Comparison of ENCODE assay signal across 9 cellular contexts in genomic region chr1:172041689-172042088, GRCh38.
A peak's percentile ranks its signal among the peaks of the same experiment; 100 is the strongest.
DNase-seq lines count a peak whose midpoint lies in the region; ATAC-seq, FAIRE-seq and TF ChIP-seq lines count a peak whose summit lies in the region.
"Had no signal": no experiment of that assay in that cellular context is flagged by ENCODE, and none has a peak within 500 bp of the region (broad histone marks: within the 10 kb centered on the region; RNA-seq: fewer than 3 reads in every experiment).

No MANE protein-coding gene starts in this region.

- H3K79me2 ChIP-seq in astrocyte (ENCODE audit: insufficient read depth, low read length) (no peaks in the 10 kb centered on the region), trophoblast cell (ENCODE audit: control insufficient read depth, insufficient read depth, low read length, poor library complexity) (no peaks in the 10 kb centered on the region)

- H3K27me3 ChIP-seq in astrocyte (ENCODE audit: insufficient read depth, low read length) (no peaks in the 10 kb centered on the region), trophoblast cell (ENCODE audit: insufficient read depth, low read length) (no peaks in the 10 kb centered on the region)
- no peaks in the 10 kb centered on the region for H3K27me3 ChIP-seq in CD4-positive, alpha-beta T cell (ENCODE audit: control insufficient read depth, insufficient read depth, low read length)

- ATAC-seq in Right ventricle myocardium inferior (peak; percentile 63), GM18858 (IDR thresholded peaks at IDR 0.05; ENCODE audit: unreplicated experiment) (no peak)
- ATAC-seq in CD4-positive, alpha-beta T cell (ENCODE audit: poor library complexity): no peak

- no peak overlapping the region for H4K12ac ChIP-seq in trophoblast cell (ENCODE audit: low read depth, low read length)

- no peak overlapping the region for H3K14ac ChIP-seq in trophoblast cell (ENCODE audit: low read length)

- H3K18ac ChIP-seq in trophoblast cell (ENCODE audit: low read length): no peak overlapping the region

- DNase-seq in Right ventricle myocardium inferior (ENCODE audit: missing footprints) (no peak), cardiac septum (ENCODE audit: low spot score) (no peak), astrocyte (ENCODE audit: low read depth) (peak; percentile 29), kidney glomerular epithelial cell (lab: John Stamatoyannopoulos, UW) (peak; percentile 11), trophoblast cell (no peak), NCI-H1436 treated with DMSO at 0.1 percent for 48 hours (lab: John Stamatoyannopoulos, UW) (no peak)
- no peak for DNase-seq in CD4-positive, alpha-beta T cell
- DNase-seq: CD4-positive, CD25-positive, alpha-beta regulatory T cell had no signal

- H3K4me3 Mint-ChIP-seq in astrocyte (ENCODE audit: unreplicated experiment): no peak overlapping the region
- H3K4me3 Mint-ChIP-seq in CD4-positive, alpha-beta T cell: no peak overlapping the region
- H3K4me3 Mint-ChIP-seq: CD4-positive, CD25-positive, alpha-beta regulatory T cell had no signal

- H3K36me3 ChIP-seq in astrocyte (ENCODE audit: insufficient read depth, low read length): no peaks in the 10 kb centered on the region
- no peaks in the 10 kb centered on the region for H3K36me3 ChIP-seq in trophoblast cell (ENCODE audit: control insufficient read depth in 1 of 2, insufficient read depth in 2 of 2, low read length in 2 of 2)

- H3K27ac ChIP-seq in astrocyte (ENCODE audit: low read depth, low read length): no peak overlapping the region
- H3K27ac ChIP-seq in trophoblast cell (ENCODE audit: low read depth, low read length): no peak overlapping the region
- H3K27ac ChIP-seq in CD4-positive, alpha-beta T cell (ENCODE audit: low read depth, low read length): no peak overlapping the region

- no peak overlapping the region for H3K4ac ChIP-seq in trophoblast cell (ENCODE audit: low read depth, low read length)

- H3K36me3 Mint-ChIP-seq in astrocyte (ENCODE audit: low read depth, unreplicated experiment): peaks cover 3% of the 10 kb centered on the region
- peaks cover 5% of the 10 kb centered on the region for H3K36me3 Mint-ChIP-seq in CD4-positive, alpha-beta T cell (ENCODE audit: low read depth)

- intact Hi-C loops in Right ventricle myocardium inferior (cut with DNase I) (loop anchor here (5.0 kb wide), 1 partner anchor 361 kb away; no protein-coding TSS in a partner anchor), cardiac septum (cut with DNase I) (no loop called here)
- intact Hi-C loops in CD4-positive, alpha-beta T cell (cut with DNase I, micrococcal nuclease): no loop called here

- no peak overlapping the region for H2BK120ac ChIP-seq in trophoblast cell (ENCODE audit: insufficient read depth, low read length, poor library complexity)

- H4K91ac ChIP-seq in trophoblast cell (ENCODE audit: low read depth, low read length): no peak overlapping the region

- no peak overlapping the region for H2BK5ac ChIP-seq in trophoblast cell (ENCODE audit: low read depth, low read length, poor library complexity)

- no peaks in the 10 kb centered on the region for H3K9me3 Mint-ChIP-seq in astrocyte (ENCODE audit: unreplicated experiment)
- H3K9me3 Mint-ChIP-seq in CD4-positive, alpha-beta T cell: peaks cover 2% of the 10 kb centered on the region

- H3K9ac ChIP-seq in astrocyte (ENCODE audit: low read length): no peak overlapping the region
- H3K9ac ChIP-seq in trophoblast cell (ENCODE audit: low read length): no peak overlapping the region

- no peaks in the 10 kb centered on the region for H3K9me3 ChIP-seq in astrocyte (ENCODE audit: insufficient read depth, low read depth, low read length)
- no peaks in the 10 kb centered on the region for H3K9me3 ChIP-seq in trophoblast cell (ENCODE audit: insufficient read depth, low read depth, low read length)
- H3K9me3 ChIP-seq in CD4-positive, alpha-beta T cell (ENCODE audit: control insufficient read depth, low read length): no peaks in the 10 kb centered on the region

- no peak overlapping the region for H3K23ac ChIP-seq in trophoblast cell (ENCODE audit: low read length)

- H3K4me2 ChIP-seq in astrocyte (ENCODE audit: low read length): peak overlapping the region; percentile 39
- H3K4me2 ChIP-seq in trophoblast cell (ENCODE audit: low read length): no peak overlapping the region

- no peaks in the 10 kb centered on the region for H3K79me1 ChIP-seq in trophoblast cell (ENCODE audit: low read length)

- H3K27ac Mint-ChIP-seq in astrocyte (ENCODE audit: unreplicated experiment): no peak overlapping the region
- H3K27ac Mint-ChIP-seq in CD4-positive, alpha-beta T cell: no peak overlapping the region

- H3K4me1 ChIP-seq in astrocyte (ENCODE audit: insufficient read depth, low read length): peaks cover 14% of the 10 kb centered on the region
- H3K4me1 ChIP-seq in trophoblast cell (ENCODE audit: control insufficient read depth in 1 of 2, insufficient read depth in 2 of 2, low read length in 2 of 2): peaks cover 3% of the 10 kb centered on the region in 2 experiments

- H4K8ac ChIP-seq in trophoblast cell (ENCODE audit: low read depth, low read length): no peak overlapping the region

- H4K20me1 ChIP-seq in astrocyte (ENCODE audit: insufficient read depth, low read length): no peaks in the 10 kb centered on the region

- FAIRE-seq in astrocyte (lab: Jason Lieb, UNC): no peak

- POLR2A ChIA-PET in CD4-positive, alpha-beta T cell (lab: Charles Lee): interaction anchor here (0.7 kb wide), 1 partner anchor 409 kb away, joined by 3 read pairs; no protein-coding TSS in a partner anchor

- H2BK12ac ChIP-seq in trophoblast cell (ENCODE audit: low read length): no peak overlapping the region

- H3K27me3 Mint-ChIP-seq in astrocyte (ENCODE audit: low read depth, unreplicated experiment): no peaks in the 10 kb centered on the region
- no peaks in the 10 kb centered on the region for H3K27me3 Mint-ChIP-seq in CD4-positive, alpha-beta T cell
- H3K27me3 Mint-ChIP-seq: CD4-positive, CD25-positive, alpha-beta regulatory T cell had no signal

- CTCF ChIA-PET in CD4-positive, alpha-beta T cell (lab: Charles Lee): no interaction called here

- no peak overlapping the region for H2AK5ac ChIP-seq in trophoblast cell (ENCODE audit: low read length)

- H3K4me3 ChIP-seq in astrocyte (ENCODE audit: insufficient read depth, low read depth, low read length): no peak overlapping the region
- H3K4me3 ChIP-seq in trophoblast cell (ENCODE audit: low read depth, low read length): no peak overlapping the region

- no peak overlapping the region for H2AFZ ChIP-seq in astrocyte (ENCODE audit: low read depth, low read length)
- H2AFZ ChIP-seq in trophoblast cell (ENCODE audit: insufficient read depth, low read length, poor library complexity): no peak overlapping the region

- H3K4me1 Mint-ChIP-seq in astrocyte (ENCODE audit: low read depth, unreplicated experiment): peaks cover 11% of the 10 kb centered on the region
- H3K4me1 Mint-ChIP-seq in CD4-positive, alpha-beta T cell (ENCODE audit: low read depth): peaks cover 16% of the 10 kb centered on the region

- TF ChIP-seq CTCF in astrocyte (IDR thresholded peaks at IDR 0.05; ENCODE audit: insufficient read depth, low read depth, low read length): peak; percentile 39
- no peak for TF ChIP-seq CTCF in CD4-positive, alpha-beta T cell (IDR thresholded peaks at IDR 0.05)

Comparison
In these comparisons a context has a peak if more than half of its experiments do, and no peak if none do; other contexts are left out.
1. DNase-seq: peak in astrocyte (single experiment) and kidney glomerular epithelial cell (single experiment); none in Right ventricle myocardium inferior (single experiment), cardiac septum (single experiment), trophoblast cell (0 of 2), CD4-positive, alpha-beta T cell (0 of 10) and NCI-H1436 treated with DMSO at 0.1 percent for 48 hours (single experiment).